In the genomic region with DNA sequence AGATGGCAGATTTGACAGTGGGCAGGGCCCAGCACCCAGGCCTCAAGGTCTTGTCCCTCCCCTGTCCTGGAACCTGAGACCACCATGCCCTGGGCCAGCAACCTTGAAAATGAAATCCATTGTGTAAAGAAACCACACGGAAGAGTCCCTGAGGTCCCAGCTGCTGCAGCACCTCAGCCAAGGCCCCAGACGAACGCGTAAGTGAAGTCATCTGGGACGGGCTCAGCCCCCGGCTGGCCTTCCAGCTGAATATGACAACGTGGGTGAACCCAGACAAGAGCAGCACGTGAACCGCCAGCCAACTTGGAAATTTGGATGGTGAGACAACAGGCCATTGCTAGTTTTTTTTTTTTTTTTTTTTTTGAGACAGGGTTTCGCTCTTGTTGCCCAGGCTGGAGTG, we compare ENCODE assay signal across 21 cellular contexts.
"Had no signal": no experiment of that assay in that cellular context is flagged by ENCODE, and none has a peak within 500 bp of the region (broad histone marks: within the 10 kb centered on the region; RNA-seq: fewer than 3 reads in every experiment).

No MANE protein-coding gene starts in this region.

- H3K36me3 Mint-ChIP-seq: activated naive CD8-positive, alpha-beta T cell treated with anti-CD3 and anti-CD28 coated beads, Interleukin-2, amount 10 ng/mL, durations not matched to agents 7 days and 5 days; immature natural killer cell; neural progenitor cell had no signal

- H3K36me3 ChIP-seq: brain microvascular endothelial cell, neural progenitor cell, ovary, upper lobe of left lung had no signal

- H3K4me3 Mint-ChIP-seq: activated CD8-positive, alpha-beta T cell treated with anti-CD3 and anti-CD28 coated beads for 36 hours; activated naive CD8-positive, alpha-beta T cell treated with anti-CD3 and anti-CD28 coated beads, Interleukin-2, amount 10 ng/mL, durations not matched to agents 7 days and 5 days; activated T-cell treated with anti-CD3 and anti-CD28 coated beads, Interleukin-2, amount 50 U/mL, for 72 hours; dendritic cell treated with granulocyte-macrophage colony-stimulating factor and Interleukin-4, amounts not matched to agents 40 ng/mL and 50 ng/mL, for 4 days; immature natural killer cell; neural progenitor cell; T-helper 17 cell had no signal

- H3K9ac ChIP-seq: neural progenitor cell had no signal

- H3K9me3 ChIP-seq: ovary, upper lobe of left lung had no signal

- H3K4me2 ChIP-seq: neural progenitor cell had no signal

- H3K4me3 ChIP-seq: lung, neural progenitor cell, ovary, upper lobe of left lung had no signal

- H3K27me3 ChIP-seq: brain microvascular endothelial cell, neural progenitor cell, ovary, upper lobe of left lung had no signal

- H3K27ac Mint-ChIP-seq: activated CD8-positive, alpha-beta T cell treated with anti-CD3 and anti-CD28 coated beads for 36 hours; activated naive CD8-positive, alpha-beta T cell treated with anti-CD3 and anti-CD28 coated beads, Interleukin-2, amount 10 ng/mL, durations not matched to agents 7 days and 5 days; activated T-cell treated with anti-CD3 and anti-CD28 coated beads, Interleukin-2, amount 50 U/mL, for 72 hours; dendritic cell treated with granulocyte-macrophage colony-stimulating factor and Interleukin-4, amounts not matched to agents 40 ng/mL and 50 ng/mL, for 4 days; immature natural killer cell; neural progenitor cell; T-helper 17 cell had no signal

- H2AFZ ChIP-seq: neural progenitor cell had no signal

- DNase-seq: activated CD4-positive, alpha-beta T cell treated with anti-CD3 and anti-CD28 coated beads for 4 hours; activated CD8-positive, alpha-beta memory T cell treated with anti-CD3 and anti-CD28 coated beads, Interleukin-2, amount 50 U/mL, for 48 hours; activated CD8-positive, alpha-beta T cell treated with anti-CD3 and anti-CD28 coated beads for 36 hours; activated gamma-delta T cell treated with Interleukin-2 at 50 U/mL for 16 hours; activated naive CD8-positive, alpha-beta T cell treated with anti-CD3 and anti-CD28 coated beads, Interleukin-2, amount 10 ng/mL, durations not matched to agents 7 days and 5 days; activated T-cell treated with anti-CD3 and anti-CD28 coated beads, Interleukin-2, amount 50 U/mL, for 72 hours; anterior cingulate cortex; brain microvascular endothelial cell; cerebellar nuclear complex; effector memory CD4-positive, alpha-beta T cell; foreskin fibroblast; immature natural killer cell; midbrain; ovary; stimulated activated CD4-positive, alpha-beta T cell treated with anti-CD3 and anti-CD28 coated beads, Interleukin-2, amount 100 ng/mL, for 48 hours; stimulated activated naive CD4-positive, alpha-beta T cell treated with Interleukin-2 at 50 U/mL for 16 hours; T-helper 17 cell; upper lobe of left lung had no signal

- H3K27ac ChIP-seq: brain microvascular endothelial cell, neural progenitor cell, ovary, upper lobe of left lung had no signal

- H3K27me3 Mint-ChIP-seq: activated CD8-positive, alpha-beta T cell treated with anti-CD3 and anti-CD28 coated beads for 36 hours; dendritic cell treated with granulocyte-macrophage colony-stimulating factor and Interleukin-4, amounts not matched to agents 40 ng/mL and 50 ng/mL, for 4 days; T-helper 17 cell had no signal

- ATAC-seq: activated CD8-positive, alpha-beta T cell treated with anti-CD3 and anti-CD28 coated beads for 36 hours; activated T-cell treated with anti-CD3 and anti-CD28 coated beads, Interleukin-2, amount 50 U/mL, for 72 hours; T-helper 17 cell had no signal

- H3K9me3 Mint-ChIP-seq: activated CD8-positive, alpha-beta T cell treated with anti-CD3 and anti-CD28 coated beads for 36 hours; activated naive CD8-positive, alpha-beta T cell treated with anti-CD3 and anti-CD28 coated beads, Interleukin-2, amount 10 ng/mL, durations not matched to agents 7 days and 5 days; activated T-cell treated with anti-CD3 and anti-CD28 coated beads, Interleukin-2, amount 50 U/mL, for 72 hours; dendritic cell treated with granulocyte-macrophage colony-stimulating factor and Interleukin-4, amounts not matched to agents 40 ng/mL and 50 ng/mL, for 4 days; immature natural killer cell; neural progenitor cell had no signal
